In the genomic region with DNA sequence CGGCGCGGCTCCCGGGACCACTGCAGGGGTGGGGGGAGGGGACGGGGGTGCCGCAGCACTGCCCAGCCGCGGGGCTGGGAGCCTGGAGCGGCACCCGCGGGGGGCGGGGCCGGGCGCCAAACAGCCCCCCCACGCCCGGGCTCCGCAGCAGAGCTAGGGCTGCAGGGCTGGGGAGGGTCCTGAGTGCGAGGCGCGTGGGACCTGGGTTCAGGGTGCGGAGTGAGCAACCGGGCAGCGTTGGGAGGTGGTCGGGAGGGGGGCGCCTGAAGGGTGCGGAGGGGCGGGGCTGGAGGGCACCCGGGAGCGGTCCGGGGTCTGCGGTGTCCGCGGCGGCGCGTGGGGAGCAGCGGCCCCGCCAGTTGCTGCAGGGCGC, we compare ENCODE assay signal across 8 cellular contexts. TPM values are rescaled to one million over a fixed set of nuclear protein-coding genes. Genes with fewer than 3 reads are reported as not detected.
A peak's percentile ranks its signal among the peaks of the same experiment; 100 is the strongest.
DNase-seq lines count a peak whose midpoint lies in the region; ATAC-seq and TF ChIP-seq lines count a peak whose summit lies in the region.

No MANE protein-coding gene starts in this region.

- no peak overlapping the region for H3K9ac ChIP-seq in stomach smooth muscle (ENCODE audit: low read length in 2 of 2)

- no peak overlapping the region for H3K27ac ChIP-seq in ACC112 (ENCODE audit: low read depth, low read length)
- H3K27ac ChIP-seq in WERI-Rb-1, result peak overlapping the region; percentile 77; the same call in 1 of the 2 replicates
- H3K27ac ChIP-seq in hepatocyte, result no peak overlapping the region
- no peak overlapping the region for H3K27ac ChIP-seq in stomach smooth muscle (ENCODE audit: low read length)

- TF ChIP-seq CTCF in WERI-Rb-1 (IDR thresholded peaks at IDR 0.05; ENCODE audit: low read depth, low read length) (no peak), hepatocyte (IDR thresholded peaks at IDR 0.05; ENCODE audit: poor library complexity) (no peak)

- ATAC-seq in GM18520 (IDR thresholded peaks at IDR 0.05; ENCODE audit: unreplicated experiment), result no peak

- H3K79me2 ChIP-seq in ACC112 (ENCODE audit: control insufficient read depth, insufficient read depth, low read length, unreplicated experiment) (peaks cover 5% of the 10 kb centered on the region), hepatocyte (peaks cover 32% of the 10 kb centered on the region)

- DNase-seq in GM19238 (ENCODE audit: insufficient read length, low spot score), result peak; percentile 49
- no peak for DNase-seq in WERI-Rb-1
- no peak for DNase-seq in hepatocyte (ENCODE audit: low spot score)
- DNase-seq in AG20443 (ENCODE audit: low spot score), result no peak
- no peak for DNase-seq in GOT3 (lab: John Stamatoyannopoulos, UW)

- H3K4me2 ChIP-seq in hepatocyte, result peak overlapping the region; percentile 91

- peak overlapping the region; percentile 81 for H2AFZ ChIP-seq in ACC112 (ENCODE audit: low read length, unreplicated experiment)
- no peak overlapping the region for H2AFZ ChIP-seq in hepatocyte

- H3K9me3 ChIP-seq in WERI-Rb-1 (ENCODE audit: severe bottlenecking) (no peaks in the 10 kb centered on the region), hepatocyte (ENCODE audit: low read depth) (no peaks in the 10 kb centered on the region), stomach smooth muscle (ENCODE audit: control insufficient read depth in 2 of 2, low read length in 2 of 2) (no peaks in the 10 kb centered on the region)

- 0% methylated on average over 1 of the region's 39 CpGs for WGBS in hepatocyte (ENCODE audit: low lambda C conversion rate, missing lambda C conversion rate)

- H3K36me3 ChIP-seq in ACC112 (ENCODE audit: insufficient read depth, low read length) (no peaks in the 10 kb centered on the region), WERI-Rb-1 (peaks cover 38% of the 10 kb centered on the region), hepatocyte (replicated peaks; ENCODE audit: insufficient read depth, low read depth) (no peaks in the 10 kb centered on the region), stomach smooth muscle (ENCODE audit: control insufficient read depth in 2 of 2, insufficient read depth in 2 of 2, low read length in 2 of 2) (peaks cover 20% of the 10 kb centered on the region in 2 donors)

- H3K4me1 ChIP-seq in ACC112 (ENCODE audit: control insufficient read depth, insufficient read depth, low read length, unreplicated experiment) (peaks cover 20% of the 10 kb centered on the region), hepatocyte (ENCODE audit: insufficient read depth) (peaks cover 24% of the 10 kb centered on the region), stomach smooth muscle (ENCODE audit: control insufficient read depth, insufficient read depth, low read length) (peaks cover 59% of the 10 kb centered on the region)

- no peaks in the 10 kb centered on the region for H3K9me2 ChIP-seq in hepatocyte (replicated peaks; ENCODE audit: insufficient read depth)

- H3K27me3 ChIP-seq in ACC112 (ENCODE audit: insufficient read depth, low read length) (no peaks in the 10 kb centered on the region), WERI-Rb-1 (ENCODE audit: insufficient read depth, low read depth, severe bottlenecking) (no peaks in the 10 kb centered on the region), hepatocyte (no peaks in the 10 kb centered on the region), stomach smooth muscle (ENCODE audit: control insufficient read depth in 1 of 2, insufficient read depth in 2 of 2, low read length in 2 of 2) (no peaks in the 10 kb centered on the region)

- H4K20me1 ChIP-seq in hepatocyte (ENCODE audit: insufficient read depth, poor library complexity, severe bottlenecking), result no peaks in the 10 kb centered on the region

- H3K4me3 ChIP-seq in ACC112 (ENCODE audit: low read depth, low read length), result peak overlapping the region; percentile 93
- H3K4me3 ChIP-seq in WERI-Rb-1 (ENCODE audit: low read depth, low read length), result peak overlapping the region; percentile 54
- peak overlapping the region; percentile 92 for H3K4me3 ChIP-seq in hepatocyte
- peak overlapping the region; percentile 43 to 81 for H3K4me3 ChIP-seq in stomach smooth muscle (ENCODE audit: low read length in 2 of 2)

RNA-seq across cellular contexts. Expression of a gene that starts 0.5 kb away (rescaled TPM):
- 22.5 and 25.0 TPM in 2 replicates for total RNA-seq in hepatocyte
- polyA plus RNA-seq in hepatocyte, result 5.2 and 5.9 TPM in 2 replicates

RNA-seq across cellular contexts. Expression of a gene that starts 37.1 kb away (rescaled TPM):
- 2.8 and 5.2 TPM in 2 replicates for total RNA-seq in hepatocyte
- polyA plus RNA-seq in hepatocyte, result 10.4 and 11.1 TPM in 2 replicates
